Comparison of ENCODE assay signal across 22 cellular contexts in genomic region chr16:84047626-84048025, GRCh38. TPM values are rescaled to one million over a fixed set of nuclear protein-coding genes. Genes with fewer than 3 reads are reported as not detected.
DNase-seq lines count a peak whose midpoint lies in the region; ATAC-seq, FAIRE-seq and TF ChIP-seq lines count a peak whose summit lies in the region.
"Had no signal": no experiment of that assay in that cellular context is flagged by ENCODE, and none has a peak within 500 bp of the region (broad histone marks: within the 10 kb centered on the region; RNA-seq: fewer than 3 reads in every experiment).

No MANE protein-coding gene starts in this region.

- DNase-seq in Right ventricle myocardium inferior (ENCODE audit: missing footprints): peak; percentile 58
- DNase-seq in heart right ventricle: no peak
- no peak for DNase-seq in neural progenitor cell (ENCODE audit: low spot score)
- peak; percentile 52 for DNase-seq in sigmoid colon
- DNase-seq in WERI-Rb-1: no peak
- no peak for DNase-seq in H54 (ENCODE audit: insufficient read length, low spot score)
- no peak for DNase-seq in NCI-H1694 (lab: John Stamatoyannopoulos, UW)
- DNase-seq: CD8-positive, alpha-beta T cell; DMS153; DMS79 treated with DMSO at 0.1 percent for 48 hours; EL; IMR-90 had no signal

- H3K4me1 ChIP-seq in heart right ventricle (peaks cover 0 to 16% (median 6%) of the 10 kb centered on the region in 9 donors), neural progenitor cell (peaks cover 41% of the 10 kb centered on the region), sigmoid colon (no peaks in the 10 kb centered on the region)

- H3K4me3 ChIP-seq in heart right ventricle (no peak overlapping the region), neural progenitor cell (no peak overlapping the region), sigmoid colon (no peak overlapping the region), WERI-Rb-1 (ENCODE audit: low read depth, low read length) (no peak overlapping the region)

- H3K36me3 ChIP-seq in heart right ventricle (peaks cover 0 to 35% (median 5%) of the 10 kb centered on the region in 9 donors), neural progenitor cell (no peaks in the 10 kb centered on the region), sigmoid colon (peaks cover 4 to 28% (median 8%) of the 10 kb centered on the region in 4 donors), WERI-Rb-1 (no peaks in the 10 kb centered on the region)

- H3K4me2 ChIP-seq in neural progenitor cell: no peak overlapping the region

- intact Hi-C loops in Right ventricle myocardium inferior (cut with DNase I): no loop called here
- intact Hi-C loops in heart right ventricle (cut with DNase I): loop anchor here in 1 of 10 donors (10.0 kb wide), 2 partner anchors 73 to 223 kb away; no protein-coding TSS in a partner anchor
- intact Hi-C loops in sigmoid colon (cut with DNase I): no loop called here

- H3K27ac Mint-ChIP-seq in neural progenitor cell: peak overlapping the region; percentile 76
- H3K27ac Mint-ChIP-seq: CD8-positive, alpha-beta T cell had no signal

- no peaks in the 10 kb centered on the region for H3K9me3 ChIP-seq in heart right ventricle
- no peaks in the 10 kb centered on the region for H3K9me3 ChIP-seq in neural progenitor cell (ENCODE audit: low read depth)
- H3K9me3 ChIP-seq in sigmoid colon: no peaks in the 10 kb centered on the region
- H3K9me3 ChIP-seq in WERI-Rb-1 (ENCODE audit: severe bottlenecking): no peaks in the 10 kb centered on the region

- no peak for ATAC-seq in Right ventricle myocardium inferior
- ATAC-seq in heart right ventricle: no peak
- no peak for ATAC-seq in HG03442 (IDR thresholded peaks at IDR 0.05; ENCODE audit: unreplicated experiment)
- ATAC-seq: CD8-positive, alpha-beta T cell had no signal

- H4K20me1 ChIP-seq in neural progenitor cell (ENCODE audit: low read depth): peaks cover 8% of the 10 kb centered on the region

- no peaks in the 10 kb centered on the region for H3K79me2 ChIP-seq in neural progenitor cell (ENCODE audit: low read depth)

- H3K9ac ChIP-seq in neural progenitor cell: no peak overlapping the region

- H3K27ac ChIP-seq in heart right ventricle: no peak overlapping the region
- H3K27ac ChIP-seq in neural progenitor cell: no peak overlapping the region
- no peak overlapping the region for H3K27ac ChIP-seq in sigmoid colon
- H3K27ac ChIP-seq in WERI-Rb-1: no peak overlapping the region
- H3K27ac ChIP-seq: 22Rv1 had no signal

- TF ChIP-seq EP300 in sigmoid colon (IDR thresholded peaks at IDR 0.05): no peak

- peaks cover 6% of the 10 kb centered on the region for H3K36me3 Mint-ChIP-seq in neural progenitor cell

- H3F3A ChIP-seq in neural progenitor cell (ENCODE audit: low read depth): peaks cover 44% of the 10 kb centered on the region

- H3K9me3 Mint-ChIP-seq in neural progenitor cell: no peaks in the 10 kb centered on the region
- H3K9me3 Mint-ChIP-seq: CD8-positive, alpha-beta T cell had no signal

- TF ChIP-seq CTCF in heart right ventricle (IDR thresholded peaks at IDR 0.05) (no peak), neural progenitor cell (IDR thresholded peaks at IDR 0.05) (no peak), sigmoid colon (IDR thresholded peaks at IDR 0.05) (no peak), WERI-Rb-1 (IDR thresholded peaks at IDR 0.05; ENCODE audit: low read depth, low read length) (no peak)

- H3K4me1 Mint-ChIP-seq in neural progenitor cell: peaks cover 44% of the 10 kb centered on the region
- H3K4me1 Mint-ChIP-seq: CD14-positive monocyte had no signal

- WGBS in heart right ventricle, 2 donors: 84 to 90% methylated on average over 6 of the region's 6 CpGs
- WGBS in sigmoid colon, 2 donors: 85 to 88% methylated on average over 6 of the region's 6 CpGs

- H3K27me3 ChIP-seq in heart right ventricle: peaks cover 0 to 26% (median 4%) of the 10 kb centered on the region in 7 donors
- no peaks in the 10 kb centered on the region for H3K27me3 ChIP-seq in neural progenitor cell
- H3K27me3 ChIP-seq in sigmoid colon: peaks cover 0 to 5% (median 0%) of the 10 kb centered on the region in 3 donors
- no peaks in the 10 kb centered on the region for H3K27me3 ChIP-seq in WERI-Rb-1 (ENCODE audit: insufficient read depth, low read depth, severe bottlenecking)

- H3K27me3 Mint-ChIP-seq in neural progenitor cell (ENCODE audit: insufficient read depth, low read depth): peaks cover 16% of the 10 kb centered on the region

- FAIRE-seq in H54 (lab: Jason Lieb, UNC): no peak
- FAIRE-seq: D721Med, G401.6, GM12891 had no signal

- no peak overlapping the region for H2AFZ ChIP-seq in neural progenitor cell (replicated peaks)

- H3K4me3 Mint-ChIP-seq in neural progenitor cell: no peak overlapping the region
- H3K4me3 Mint-ChIP-seq: CD14-positive monocyte; CD8-positive, alpha-beta T cell had no signal

- TF ChIP-seq POLR2A in sigmoid colon (IDR thresholded peaks at IDR 0.05) (no peak), H54 (IDR thresholded peaks at IDR 0.05; ENCODE audit: low read depth, low read length) (no peak)

RNA-seq across cellular contexts. Expression of gene SLC38A8, which starts 5.0 kb away (rescaled TPM):
- total RNA-seq in Right ventricle myocardium inferior (3.1 TPM), heart right ventricle (1 to 10 TPM in 2 of 10 donors, under 1 TPM in 1, not detected in 7; 0.45 to 5.1 (median 1.2) TPM), neural progenitor cell (ENCODE audit: low replicate concordance) (not detected in 2 replicates), sigmoid colon (not detected)
- polyA plus RNA-seq in heart right ventricle (10 to 100 TPM in 1 of 2 donors, not detected in 1; 30.8 TPM), sigmoid colon (not detected)
- total RNA-seq: A673; CD8-positive, alpha-beta T cell; H4; HT-29; IMR-90 had no signal
- polyA plus RNA-seq: BJ, CD14-positive monocyte, IMR-90 had no signal

Comparison
In these comparisons a context has a peak if more than half of its experiments do, and no peak if none do; other contexts are left out.
1. DNase-seq: peak in Right ventricle myocardium inferior (single experiment) and sigmoid colon (single experiment); none in heart right ventricle (0 of 2), neural progenitor cell (single experiment), WERI-Rb-1 (single experiment), H54 (single experiment) and NCI-H1694 (single experiment).